ENCODE assay signal across 1 cellular context in genomic region chr10:17255512-17255911, GRCh38.
TF ChIP-seq lines count a peak whose summit lies in the region.

No MANE protein-coding gene starts in this region.

TF ChIP-seq in GM23338, 12 proteins besides CTCF, POLR2A, EP300 and RAD21 (continued from another document):
- TF ChIP-seq, protein P1, sequence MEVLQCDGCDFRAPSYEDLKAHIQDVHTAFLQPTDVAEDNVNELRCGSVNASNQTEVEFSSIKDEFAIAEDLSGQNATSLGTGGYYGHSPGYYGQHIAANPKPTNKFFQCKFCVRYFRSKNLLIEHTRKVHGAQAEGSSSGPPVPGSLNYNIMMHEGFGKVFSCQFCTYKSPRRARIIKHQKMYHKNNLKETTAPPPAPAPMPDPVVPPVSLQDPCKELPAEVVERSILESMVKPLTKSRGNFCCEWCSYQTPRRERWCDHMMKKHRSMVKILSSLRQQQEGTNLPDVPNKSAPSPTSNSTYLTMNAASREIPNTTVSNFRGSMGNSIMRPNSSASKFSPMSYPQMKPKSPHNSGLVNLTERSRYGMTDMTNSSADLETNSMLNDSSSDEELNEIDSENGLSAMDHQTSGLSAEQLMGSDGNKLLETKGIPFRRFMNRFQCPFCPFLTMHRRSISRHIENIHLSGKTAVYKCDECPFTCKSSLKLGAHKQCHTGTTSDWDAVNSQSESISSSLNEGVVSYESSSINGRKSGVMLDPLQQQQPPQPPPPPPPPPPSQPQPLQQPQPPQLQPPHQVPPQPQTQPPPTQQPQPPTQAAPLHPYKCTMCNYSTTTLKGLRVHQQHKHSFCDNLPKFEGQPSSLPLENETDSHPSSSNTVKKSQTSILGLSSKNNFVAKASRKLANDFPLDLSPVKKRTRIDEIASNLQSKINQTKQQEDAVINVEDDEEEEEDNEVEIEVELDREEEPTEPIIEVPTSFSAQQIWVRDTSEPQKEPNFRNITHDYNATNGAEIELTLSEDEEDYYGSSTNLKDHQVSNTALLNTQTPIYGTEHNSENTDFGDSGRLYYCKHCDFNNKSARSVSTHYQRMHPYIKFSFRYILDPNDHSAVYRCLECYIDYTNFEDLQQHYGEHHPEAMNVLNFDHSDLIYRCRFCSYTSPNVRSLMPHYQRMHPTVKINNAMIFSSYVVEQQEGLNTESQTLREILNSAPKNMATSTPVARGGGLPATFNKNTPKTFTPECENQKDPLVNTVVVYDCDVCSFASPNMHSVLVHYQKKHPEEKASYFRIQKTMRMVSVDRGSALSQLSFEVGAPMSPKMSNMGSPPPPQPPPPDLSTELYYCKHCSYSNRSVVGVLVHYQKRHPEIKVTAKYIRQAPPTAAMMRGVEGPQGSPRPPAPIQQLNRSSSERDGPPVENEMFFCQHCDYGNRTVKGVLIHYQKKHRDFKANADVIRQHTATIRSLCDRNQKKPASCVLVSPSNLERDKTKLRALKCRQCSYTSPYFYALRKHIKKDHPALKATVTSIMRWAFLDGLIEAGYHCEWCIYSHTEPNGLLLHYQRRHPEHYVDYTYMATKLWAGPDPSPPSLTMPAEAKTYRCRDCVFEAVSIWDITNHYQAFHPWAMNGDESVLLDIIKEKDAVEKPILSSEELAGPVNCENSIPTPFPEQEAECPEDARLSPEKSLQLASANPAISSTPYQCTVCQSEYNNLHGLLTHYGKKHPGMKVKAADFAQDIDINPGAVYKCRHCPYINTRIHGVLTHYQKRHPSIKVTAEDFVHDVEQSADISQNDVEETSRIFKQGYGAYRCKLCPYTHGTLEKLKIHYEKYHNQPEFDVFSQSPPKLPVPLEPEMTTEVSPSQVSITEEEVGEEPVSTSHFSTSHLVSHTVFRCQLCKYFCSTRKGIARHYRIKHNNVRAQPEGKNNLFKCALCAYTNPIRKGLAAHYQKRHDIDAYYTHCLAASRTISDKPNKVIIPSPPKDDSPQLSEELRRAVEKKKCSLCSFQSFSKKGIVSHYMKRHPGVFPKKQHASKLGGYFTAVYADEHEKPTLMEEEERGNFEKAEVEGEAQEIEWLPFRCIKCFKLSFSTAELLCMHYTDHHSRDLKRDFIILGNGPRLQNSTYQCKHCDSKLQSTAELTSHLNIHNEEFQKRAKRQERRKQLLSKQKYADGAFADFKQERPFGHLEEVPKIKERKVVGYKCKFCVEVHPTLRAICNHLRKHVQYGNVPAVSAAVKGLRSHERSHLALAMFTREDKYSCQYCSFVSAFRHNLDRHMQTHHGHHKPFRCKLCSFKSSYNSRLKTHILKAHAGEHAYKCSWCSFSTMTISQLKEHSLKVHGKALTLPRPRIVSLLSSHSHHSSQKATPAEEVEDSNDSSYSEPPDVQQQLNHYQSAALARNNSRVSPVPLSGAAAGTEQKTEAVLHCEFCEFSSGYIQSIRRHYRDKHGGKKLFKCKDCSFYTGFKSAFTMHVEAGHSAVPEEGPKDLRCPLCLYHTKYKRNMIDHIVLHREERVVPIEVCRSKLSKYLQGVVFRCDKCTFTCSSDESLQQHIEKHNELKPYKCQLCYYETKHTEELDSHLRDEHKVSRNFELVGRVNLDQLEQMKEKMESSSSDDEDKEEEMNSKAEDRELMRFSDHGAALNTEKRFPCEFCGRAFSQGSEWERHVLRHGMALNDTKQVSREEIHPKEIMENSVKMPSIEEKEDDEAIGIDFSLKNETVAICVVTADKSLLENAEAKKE (CRISPR knock-in tag; IDR thresholded peaks at IDR 0.05): no peak
- no peak for TF ChIP-seq STAT1 (IDR thresholded peaks at IDR 0.05; ENCODE audit: unreplicated experiment)
- no peak for TF ChIP-seq EZH2 (IDR thresholded peaks at IDR 0.05; ENCODE audit: low read depth, unreplicated experiment)
- TF ChIP-seq ETS1 (IDR thresholded peaks at IDR 0.05): no peak
